In the genomic region with DNA sequence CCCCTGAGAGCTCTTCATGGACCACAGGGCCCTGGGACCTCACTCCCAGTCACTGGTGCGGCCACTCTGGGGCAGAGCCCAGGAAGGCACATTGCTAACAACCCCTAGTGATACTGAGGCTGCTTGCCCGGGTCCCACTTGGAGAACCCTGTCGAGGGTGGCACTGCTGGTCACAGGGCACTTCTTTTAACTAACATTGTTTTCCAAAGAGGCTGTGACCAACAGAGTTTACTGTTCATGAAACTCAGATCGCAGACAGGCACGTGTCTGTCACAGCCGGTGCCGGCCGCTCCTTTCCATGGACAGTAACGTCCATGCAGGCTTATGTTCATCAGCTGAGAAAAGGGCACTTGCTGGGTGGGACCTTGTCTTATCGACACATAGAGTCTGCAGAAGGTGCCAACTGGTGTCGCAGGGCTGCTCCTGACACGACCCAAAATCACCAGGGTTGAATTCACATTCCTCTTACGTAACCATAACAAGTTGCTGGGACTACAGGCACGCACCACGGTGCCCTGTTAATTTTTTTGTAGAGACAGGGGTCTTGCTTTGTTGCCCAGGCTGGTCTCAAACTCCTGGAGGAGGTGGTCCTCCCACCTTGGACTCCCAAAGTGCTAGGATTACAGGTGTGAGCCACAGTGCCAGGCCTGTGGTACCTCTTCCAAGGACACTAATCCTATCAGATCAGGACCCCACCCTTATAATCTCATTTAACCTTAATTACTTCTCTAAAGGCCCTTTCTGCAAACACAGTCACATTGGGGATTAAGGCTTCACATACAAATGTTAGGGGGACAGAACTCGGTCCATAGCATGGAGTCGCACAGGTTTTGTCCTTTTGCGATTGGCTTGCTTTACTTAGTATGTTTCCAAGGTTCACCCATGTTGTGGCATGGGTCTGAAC, we compare ENCODE assay signal across 11 cellular contexts. TPM values are rescaled to one million over a fixed set of nuclear protein-coding genes. Genes with fewer than 3 reads are reported as not detected.
DNase-seq lines count a peak whose midpoint lies in the region; ATAC-seq, FAIRE-seq and TF ChIP-seq lines count a peak whose summit lies in the region.
"Had no signal": no experiment of that assay in that cellular context is flagged by ENCODE, and none has a peak within 500 bp of the region (broad histone marks: within the 10 kb centered on the region; RNA-seq: fewer than 3 reads in every experiment).

No MANE protein-coding gene starts in this region.

- RAD21 ChIA-PET in GM12878 (lab: Charles Lee; ENCODE audit: unreplicated experiment): interaction anchor here (1.4 kb wide), 1 partner anchor 103 kb away, joined by 4 read pairs; no protein-coding TSS in a partner anchor

- H3K79me2 ChIP-seq in GM12878 (ENCODE audit: control insufficient read depth, insufficient read depth, low read length): peaks cover 28% of the 10 kb centered on the region

- no peaks in the 10 kb centered on the region for H3K27me3 ChIP-seq in heart left ventricle
- H3K27me3 ChIP-seq in GM12878 (replicated peaks in 1 of 2; ENCODE audit: control insufficient read depth in 2 of 2, insufficient read depth in 2 of 2, low read length in 1 of 2): no peaks in the 10 kb centered on the region
- no peaks in the 10 kb centered on the region for H3K27me3 ChIP-seq in mesenchymal stem cell (ENCODE audit: control insufficient read depth in 1 of 2, insufficient read depth in 1 of 2, low read length in 2 of 2)
- no peaks in the 10 kb centered on the region for H3K27me3 ChIP-seq in vagina

- H3K14ac ChIP-seq in mesenchymal stem cell (ENCODE audit: low read length in 2 of 2): no peak overlapping the region

- no peak overlapping the region for H4K91ac ChIP-seq in mesenchymal stem cell (ENCODE audit: low read length)

- WGBS in heart left ventricle, 4 donors: 84 to 91% (median 89%) methylated on average over 15 to 18 of the region's 18 CpGs
- 87% methylated on average over 18 of the region's 18 CpGs for WGBS in GM12878 (ENCODE audit: insufficient coverage, insufficient replicate concordance, low lambda C conversion rate, missing lambda C conversion rate)
- 90% methylated on average over 18 of the region's 18 CpGs for WGBS in mesenchymal stem cell

- peaks cover 3 to 27% (median 22%) of the 10 kb centered on the region in 12 donors for H3K4me1 ChIP-seq in heart left ventricle
- H3K4me1 ChIP-seq in GM12878 (ENCODE audit: control insufficient read depth, insufficient read depth, low read length): peaks cover 5% of the 10 kb centered on the region; the same call in 1 of the 2 replicates
- H3K4me1 ChIP-seq in mesenchymal stem cell (ENCODE audit: control insufficient read depth, insufficient read depth, low read depth, low read length): peaks cover 9% of the 10 kb centered on the region
- peaks cover 32% of the 10 kb centered on the region for H3K4me1 ChIP-seq in vagina

- no peak for ATAC-seq in heart left ventricle
- no peak for ATAC-seq in left ventricle myocardium superior
- no peak; the same call in 2 of the 3 replicates for ATAC-seq in GM12878

- SMC1A ChIA-PET in GM12878 (lab: Charles Lee; ENCODE audit: uncharacterized antibody, unreplicated experiment): no interaction called here

- peak; percentile 82 for FAIRE-seq in GM12878 (lab: Jason Lieb, UNC)
- no peak for FAIRE-seq in D721Med (lab: Jason Lieb, UNC)

- H3K4ac ChIP-seq in mesenchymal stem cell (ENCODE audit: low read depth in 1 of 2, low read length in 2 of 2): no peak overlapping the region

- peak overlapping the region; percentile 75 for H3K9ac ChIP-seq in GM12878 (ENCODE audit: control insufficient read depth, insufficient read depth, low read length)
- peak overlapping the region; percentile 91 for H3K9ac ChIP-seq in mesenchymal stem cell (ENCODE audit: low read length)

- no peak overlapping the region for H3K18ac ChIP-seq in mesenchymal stem cell (ENCODE audit: low read depth in 1 of 2, low read length in 2 of 2)

- no peak for TF ChIP-seq RAD21 in GM12878 (IDR thresholded peaks at IDR 0.05; ENCODE audit: insufficient read depth, low read depth, low read length)

- H2BK15ac ChIP-seq in mesenchymal stem cell (ENCODE audit: low read depth, poor library complexity, severe bottlenecking): no peak overlapping the region

- intact Hi-C loops in heart left ventricle (cut with DNase I): loop anchor here in 3 of 10 donors (10.0 kb wide), 3 partner anchors 124 to 804 kb away; partner anchors contain the start of gene KLHDC4 (in 1 of the 3)
- intact Hi-C loops in left ventricle myocardium superior (cut with micrococcal nuclease): no loop called here
- intact Hi-C loops in GM12878 (cut with micrococcal nuclease; ENCODE audit: unreplicated experiment): no loop called here
- intact Hi-C loops in vagina (cut with DNase I): no loop called here

- no TSS peak for BruUV-seq in GM12878 (replicated peaks; lab: Mats Ljungman, UMichigan)

- H3K4me2 ChIP-seq in GM12878 (ENCODE audit: control insufficient read depth, insufficient read depth) (peak overlapping the region; percentile 90), mesenchymal stem cell (ENCODE audit: low read length, poor library complexity, severe bottlenecking) (peak overlapping the region; percentile 97)

- DNase-seq in heart left ventricle: peak in 2 of 5 donors; percentile 25 to 49
- DNase-seq in left ventricle myocardium superior: no peak
- DNase-seq in GM12878 (ENCODE audit: low read depth, low spot score): no peak
- no peak for DNase-seq in mesenchymal stem cell
- no peak for DNase-seq in vagina (ENCODE audit: extremely low spot score in 2 of 2)
- no peak for DNase-seq in D721Med (ENCODE audit: insufficient read length, low spot score)
- DNase-seq in NAMALWA (ENCODE audit: low spot score): no peak
- no peak for DNase-seq in EL
- DNase-seq: effector CD4-positive, alpha-beta T cell; GDM1; NCI-H1436 had no signal

- no peak for TF ChIP-seq CTCF in heart left ventricle (IDR thresholded peaks at IDR 0.05)
- no peak for TF ChIP-seq CTCF in GM12878 (IDR thresholded peaks at IDR 0.05 in 2 of 3, conservative IDR thresholded peaks at IDR 0.05 in 1 of 3; ENCODE audit: control insufficient read depth in 2 of 3, extremely low read depth in 1 of 3, insufficient read depth in 1 of 3, low read depth in 3 of 3, low read length in 3 of 3)
- no peak for TF ChIP-seq CTCF in vagina (IDR thresholded peaks at IDR 0.05)
- no peak for TF ChIP-seq CTCF in D721Med (IDR thresholded peaks at IDR 0.05; ENCODE audit: insufficient read depth, missing control alignments)

- peak overlapping the region; percentile 85 for H2AFZ ChIP-seq in GM12878 (ENCODE audit: control insufficient read depth, low read depth, low read length)
- H2AFZ ChIP-seq in mesenchymal stem cell (ENCODE audit: low read depth, low read length): no peak overlapping the region

- no peak overlapping the region for H2BK120ac ChIP-seq in mesenchymal stem cell (ENCODE audit: low read depth, low read length)

- in situ Hi-C loops in GM12878 (cut with MboI): loop anchor here (5.0 kb wide), 1 partner anchor 117 kb away; the partner anchor contains the start of gene ZFPM1

- no peak for TF ChIP-seq POLR2A in heart left ventricle (IDR thresholded peaks at IDR 0.05)
- TF ChIP-seq POLR2A in GM12878 (IDR thresholded peaks at IDR 0.05; ENCODE audit: low read depth, low read length): no peak
- TF ChIP-seq POLR2A in vagina (IDR thresholded peaks at IDR 0.05): no peak

- CTCF ChIA-PET in GM12878 (lab: Yijun Ruan, JAX): interaction anchor here (1.9 kb wide), 1 partner anchor 169 kb away, joined by 5 read pairs; no protein-coding TSS in a partner anchor

- POLR2A ChIA-PET in GM12878 (lab: Charles Lee): interaction anchor here (0.5 to 2.4 kb wide), 3 partner anchors 21 to 1131 kb away, joined by 3 to 9 read pairs (median 5); no protein-coding TSS in a partner anchor

- H2AK5ac ChIP-seq in mesenchymal stem cell (ENCODE audit: low read length, severe bottlenecking): no peak overlapping the region

- H3K9me3 ChIP-seq in heart left ventricle (no peaks in the 10 kb centered on the region), GM12878 (replicated peaks; ENCODE audit: control insufficient read depth, insufficient read depth, low read length) (no peaks in the 10 kb centered on the region), mesenchymal stem cell (ENCODE audit: control insufficient read depth, low read length) (no peaks in the 10 kb centered on the region), vagina (no peaks in the 10 kb centered on the region)

- no peak for TF ChIP-seq EP300 in GM12878 (IDR thresholded peaks at IDR 0.05; ENCODE audit: borderline replicate concordance in 1 of 2, control insufficient read depth in 1 of 2, low read depth in 2 of 2, low read length in 2 of 2)

- no peak overlapping the region for H2BK5ac ChIP-seq in mesenchymal stem cell (ENCODE audit: low read depth, low read length, poor library complexity, severe bottlenecking)

- H2BK12ac ChIP-seq in mesenchymal stem cell (ENCODE audit: low read length in 2 of 2): no peak overlapping the region

- H3K36me3 ChIP-seq in heart left ventricle: peaks cover 0 to 21% (median under 1%) of the 10 kb centered on the region in 9 donors
- H3K36me3 ChIP-seq in GM12878 (ENCODE audit: control insufficient read depth in 2 of 2, insufficient read depth in 2 of 2, low read length in 1 of 2): no peaks in the 10 kb centered on the region; a peak in 1 of 4 replicates
- peaks cover 12 to 16% of the 10 kb centered on the region in 2 experiments for H3K36me3 ChIP-seq in mesenchymal stem cell (ENCODE audit: control insufficient read depth in 1 of 2, insufficient read depth in 2 of 2, low read depth in 1 of 2, low read length in 2 of 2)
- H3K36me3 ChIP-seq in vagina: no peaks in the 10 kb centered on the region

- no peaks in the 10 kb centered on the region; the same call in 1 of the 2 replicates for H4K20me1 ChIP-seq in GM12878 (ENCODE audit: control insufficient read depth, insufficient read depth)

- H3K4me3 ChIP-seq in heart left ventricle (peak overlapping the region in 11 of 12 donors; percentile 54 to 98 (median 94)), GM12878 (peak overlapping the region; percentile 78), mesenchymal stem cell (ENCODE audit: insufficient read depth in 1 of 2, low read depth in 1 of 2, low read length in 2 of 2) (peak overlapping the region; percentile 66 to 82), vagina (peak overlapping the region; percentile 87 to 90)

- peak overlapping the region; percentile 97 for H4K8ac ChIP-seq in mesenchymal stem cell (ENCODE audit: low read length)

- no peak overlapping the region for H3K23ac ChIP-seq in mesenchymal stem cell (ENCODE audit: low read length in 2 of 2)

- peaks cover 18% of the 10 kb centered on the region for H3K79me1 ChIP-seq in mesenchymal stem cell (replicated peaks; ENCODE audit: low read length, poor library complexity, severe bottlenecking)

- H3K27ac ChIP-seq in heart left ventricle (peak overlapping the region in 7 of 12 donors; percentile 75 to 88 (median 80)), GM12878 (ENCODE audit: control insufficient read depth, insufficient read depth) (no peak overlapping the region; the same call in 1 of the 2 replicates), mesenchymal stem cell (ENCODE audit: low read length, poor library complexity, severe bottlenecking) (no peak overlapping the region), vagina (peak overlapping the region; percentile 40)

RNA-seq across cellular contexts. Expression of gene ZC3H18, which starts 1.2 kb away (rescaled TPM):
- total RNA-seq in heart left ventricle (10 to 100 TPM in 8 of 9 donors, 1 to 10 TPM in 1; 8.4 to 28.4 (median 21.9) TPM), left ventricle myocardium superior (23.9 TPM), GM12878 (2014; rRNA removed) (8.6 and 12.5 TPM in 2 replicates), GM12878 (2014; rRNA removed; fragmentation: Illumina TruSeq; extraction: Trizol) (14.9 and 15.9 TPM in 2 replicates), GM12878 (2021) (50.4 and 58.3 TPM in 2 replicates), vagina (18.4 TPM)
- polyA plus RNA-seq in heart left ventricle (10 to 100 TPM; 20.5 to 23.7 TPM), GM12878 (2011; rRNA removed) (5.5 and 8.5 TPM in 2 replicates), GM12878 (2014; fragmentation: Illumina TruSeq; extraction: Trizol) (14.7 and 29.0 TPM in 2 replicates), GM12878 (2014; fragmentation: Nextera tagmentation; extraction: Ambion mirVana) (1 to 10 TPM; 1.0 to 3.2 TPM), GM12878 (2014; rRNA removed) (29.1 and 37.5 TPM in 2 replicates), GM12878 (2016; fragmentation: Nextera tagmentation; extraction: Ambion mirVana) (10 to 100 TPM; 54.1 to 57.0 TPM)
- 32.5 and 33.9 TPM in 2 replicates for total RNA-seq in GM12878 (2013; cell fraction: nucleolus; rRNA removed)
- polyA plus RNA-seq in GM12878 (2011; ENCODE audit: low read depth): 11.2 TPM
- polyA plus RNA-seq in GM12878 (2011; cell fraction: cytosol; rRNA removed): 10.5 and 12.9 TPM in 2 replicates
- 33.8 and 48.9 TPM in 2 replicates for polyA plus RNA-seq in GM12878 (2011; cell fraction: nucleus; rRNA removed)
- polyA plus RNA-seq in GM12878 (2012): 24.7 and 25.2 TPM in 2 replicates
- 4.7 and 7.5 TPM in 2 replicates for polyA minus RNA-seq in GM12878 (2011; rRNA and poly(A)+ RNA removed)
- polyA minus RNA-seq in GM12878 (2011; cell fraction: cytosol; rRNA and poly(A)+ RNA removed): 7.5 and 8.8 TPM in 2 replicates
- polyA minus RNA-seq in GM12878 (2011; cell fraction: nucleus; rRNA and poly(A)+ RNA removed): 8.5 and 16.6 TPM in 2 replicates
- 20.8 TPM for polyA plus RNA-seq in mesenchymal stem cell (2013, experiment 1 of 2)
- 19.8 TPM for polyA plus RNA-seq in mesenchymal stem cell (2013, experiment 2 of 2)

Comparison
In these comparisons a context has a peak if more than half of its experiments do, and no peak if none do; other contexts are left out.
1. H3K27ac ChIP-seq: peak in heart left ventricle (7 of 12) and vagina (single experiment); none in GM12878 (single experiment) and mesenchymal stem cell (single experiment).
2. Peak in every context shown above with its lines, with median percentiles within 50 percentile points of each other: H3K4me3 ChIP-seq.